ENCODE assay signal across 9 cellular contexts in the genomic region with DNA sequence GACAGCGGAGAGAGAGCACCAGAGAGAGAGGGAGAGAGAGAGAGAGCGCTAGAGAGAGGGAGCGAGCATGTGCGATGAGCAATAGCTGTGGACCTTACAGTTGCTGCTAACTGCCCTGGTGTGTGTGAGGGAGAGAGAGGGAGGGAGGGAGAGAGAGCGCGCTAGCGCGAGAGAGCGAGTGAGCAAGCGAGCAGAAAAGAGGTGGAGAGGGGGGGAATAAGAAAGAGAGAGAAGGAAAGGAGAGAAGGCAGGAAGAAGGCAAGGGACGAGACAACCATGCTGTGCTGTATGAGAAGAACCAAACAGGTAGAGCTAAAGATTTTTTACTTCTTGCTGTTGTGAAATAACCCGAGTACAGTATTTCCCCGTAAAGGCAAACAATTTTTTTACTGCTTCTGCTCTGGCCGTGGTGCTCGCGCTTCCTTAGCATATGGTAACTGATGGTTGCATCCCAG. TPM values are rescaled to one million over a fixed set of nuclear protein-coding genes. Genes with fewer than 3 reads are reported as not detected.
DNase-seq lines count a peak whose midpoint lies in the region; ATAC-seq and TF ChIP-seq lines count a peak whose summit lies in the region.
"Had no signal": no experiment of that assay in that cellular context is flagged by ENCODE, and none has a peak within 500 bp of the region (broad histone marks: within the 10 kb centered on the region; RNA-seq: fewer than 3 reads in every experiment).

A gene with protein sequence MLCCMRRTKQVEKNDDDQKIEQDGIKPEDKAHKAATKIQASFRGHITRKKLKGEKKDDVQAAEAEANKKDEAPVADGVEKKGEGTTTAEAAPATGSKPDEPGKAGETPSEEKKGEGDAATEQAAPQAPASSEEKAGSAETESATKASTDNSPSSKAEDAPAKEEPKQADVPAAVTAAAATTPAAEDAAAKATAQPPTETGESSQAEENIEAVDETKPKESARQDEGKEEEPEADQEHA (plus strand): TSS at position 97 of the 455 bp plus-strand sequence. CDS start 180 bp downstream, at position 277.

- DNase-seq in activated T-cell treated with anti-CD3 and anti-CD28 coated beads, Interleukin-2, amount 50 U/mL, for 24 hours = peak; percentile 31
- no peak for DNase-seq in activated T-cell treated with anti-CD3 and anti-CD28 coated beads, Interleukin-2, amount 50 U/mL, for 48 hours
- DNase-seq in SJSA1 (ENCODE audit: low read depth in 1 of 2, low spot score in 2 of 2) (peak; percentile 7 to 46), fibroblast of villous mesenchyme (ENCODE audit: low read depth) (peak; percentile 47), NOMO-1 treated with DMSO at 0.1 percent for 48 hours (lab: John Stamatoyannopoulos, UW; ENCODE audit: unreplicated experiment) (no peak)
- DNase-seq in natural killer cell treated with Interleukin-12 subunit alpha and Interleukin-12 subunit beta and Interleukin-15 and Interleukin-18, amount 100 ng/mL, for 72 hours (ENCODE audit: low spot score) = no peak
- DNase-seq in activated effector memory CD4-positive, alpha-beta T cell treated with anti-CD3 and anti-CD28 coated beads, Interleukin-2, amount 50 U/mL, for 16 hours = no peak
- DNase-seq: DND-41 had no signal

- H3K27ac Mint-ChIP-seq in activated T-cell treated with anti-CD3 and anti-CD28 coated beads, Interleukin-2, amount 50 U/mL, for 24 hours = no peak within 1 kb of the TSS
- no peak within 1 kb of the TSS for H3K27ac Mint-ChIP-seq in natural killer cell treated with Interleukin-12 subunit alpha and Interleukin-12 subunit beta and Interleukin-15 and Interleukin-18, amount 100 ng/mL, for 72 hours

- H3K27me3 ChIP-seq in SJSA1 (replicated peaks) = no peaks in the 10 kb centered on the region; the same call in 1 of the 2 replicates

- peaks cover 12% of the 10 kb centered on the region for H3K4me1 Mint-ChIP-seq in activated T-cell treated with anti-CD3 and anti-CD28 coated beads, Interleukin-2, amount 50 U/mL, for 24 hours (ENCODE audit: low read depth)
- H3K4me1 Mint-ChIP-seq in natural killer cell treated with Interleukin-12 subunit alpha and Interleukin-12 subunit beta and Interleukin-15 and Interleukin-18, amount 100 ng/mL, for 72 hours (ENCODE audit: low read depth in 2 of 2) = peaks cover 3 to 10% of the 10 kb centered on the region in 2 donors

- H3K9me3 Mint-ChIP-seq in activated T-cell treated with anti-CD3 and anti-CD28 coated beads, Interleukin-2, amount 50 U/mL, for 24 hours = no peaks in the 10 kb centered on the region
- no peaks in the 10 kb centered on the region for H3K9me3 Mint-ChIP-seq in natural killer cell treated with Interleukin-12 subunit alpha and Interleukin-12 subunit beta and Interleukin-15 and Interleukin-18, amount 100 ng/mL, for 72 hours

- H3K4me3 Mint-ChIP-seq in activated T-cell treated with anti-CD3 and anti-CD28 coated beads, Interleukin-2, amount 50 U/mL, for 24 hours = peak within 1 kb of the TSS; percentile 42
- peak within 1 kb of the TSS; percentile 30 for H3K4me3 Mint-ChIP-seq in natural killer cell treated with Interleukin-12 subunit alpha and Interleukin-12 subunit beta and Interleukin-15 and Interleukin-18, amount 100 ng/mL, for 72 hours

- H3K36me3 Mint-ChIP-seq in activated T-cell treated with anti-CD3 and anti-CD28 coated beads, Interleukin-2, amount 50 U/mL, for 24 hours (ENCODE audit: low read depth) = no peaks in the 10 kb centered on the region
- no peaks in the 10 kb centered on the region for H3K36me3 Mint-ChIP-seq in natural killer cell treated with Interleukin-12 subunit alpha and Interleukin-12 subunit beta and Interleukin-15 and Interleukin-18, amount 100 ng/mL, for 72 hours

- no peak for TF ChIP-seq CTCF in fibroblast of villous mesenchyme (IDR thresholded peaks at IDR 0.05; ENCODE audit: insufficient read depth, low read depth, low read length)

- H3K9me3 ChIP-seq in SJSA1 (replicated peaks) = no peaks in the 10 kb centered on the region

- H3K4me3 ChIP-seq in SJSA1 (no peak within 1 kb of the TSS), fibroblast of villous mesenchyme (ENCODE audit: low read depth, low read length) (peak within 1 kb of the TSS; percentile 42)

- no peaks in the 10 kb centered on the region for H3K4me1 ChIP-seq in SJSA1 (replicated peaks)

- H3K36me3 ChIP-seq in SJSA1 = no peaks in the 10 kb centered on the region

- ATAC-seq in natural killer cell treated with Interleukin-12 subunit alpha and Interleukin-12 subunit beta and Interleukin-15 and Interleukin-18, amount 100 ng/mL, for 72 hours = peak; percentile 48 to 60
- ATAC-seq in GM21515 (IDR thresholded peaks at IDR 0.05; ENCODE audit: unreplicated experiment) = no peak

- no peak within 1 kb of the TSS for H3K27ac ChIP-seq in SJSA1

- peaks cover 58% of the 10 kb centered on the region for H3K27me3 Mint-ChIP-seq in activated T-cell treated with anti-CD3 and anti-CD28 coated beads, Interleukin-2, amount 50 U/mL, for 24 hours
- peaks cover 31 to 33% of the 10 kb centered on the region in 2 donors for H3K27me3 Mint-ChIP-seq in natural killer cell treated with Interleukin-12 subunit alpha and Interleukin-12 subunit beta and Interleukin-15 and Interleukin-18, amount 100 ng/mL, for 72 hours

RNA-seq across cellular contexts. Expression of the gene that starts here (rescaled TPM):
- not detected in 2 replicates for total RNA-seq in SJSA1 (2014; rRNA removed; shearing (Covaris generic))
- not detected in 2 replicates for total RNA-seq in fibroblast of villous mesenchyme
- total RNA-seq in natural killer cell treated with Interleukin-12 subunit alpha and Interleukin-12 subunit beta and Interleukin-15 and Interleukin-18, amount 100 ng/mL, for 72 hours = under 1 TPM in 1 of 2 donors, not detected in 1; 0.50 TPM

Comparison
In these comparisons a context has a peak if more than half of its experiments do, and no peak if none do; other contexts are left out.
1. Peak in DNase-seq in SJSA1; RNA of the gene not detected or under 1 TPM.
2. Peak in DNase-seq and H3K4me3 ChIP-seq in fibroblast of villous mesenchyme; RNA of the gene not detected or under 1 TPM.
3. Peak in ATAC-seq in natural killer cell treated with Interleukin-12 subunit alpha and Interleukin-12 subunit beta and Interleukin-15 and Interleukin-18, amount 100 ng/mL, for 72 hours; RNA of the gene not detected or under 1 TPM.